In genomic region chr11:75582935-75583709, GRCh38 we compare ENCODE assay signal across 8 cellular contexts. TPM values are rescaled to one million over a fixed set of nuclear protein-coding genes. Genes with fewer than 3 reads are reported as not detected.
DNase-seq lines count a peak whose midpoint lies in the region; ATAC-seq lines count a peak whose summit lies in the region.

No MANE protein-coding gene starts in this region.

- H2BK12ac ChIP-seq in mesenchymal stem cell (ENCODE audit: low read length in 2 of 2) = peak overlapping the region in 1 of 2 experiments; percentile 61

- H3K18ac ChIP-seq in mesenchymal stem cell (ENCODE audit: low read depth in 1 of 2, low read length in 2 of 2) = peak overlapping the region; percentile 97 to 98

- H4K91ac ChIP-seq in mesenchymal stem cell (ENCODE audit: low read length) = peak overlapping the region; percentile 98

- DNase-seq in GM03348 (ENCODE audit: low spot score) (peak; percentile 93), NCI-H526 (lab: John Stamatoyannopoulos, UW) (peak; percentile 38 to 82), mesenchymal stem cell (peak; percentile 84)
- peak; percentile 87 for DNase-seq in activated CD8-positive, alpha-beta memory T cell treated with anti-CD3 and anti-CD28 coated beads for 24 hours
- DNase-seq in stimulated activated naive CD8-positive, alpha-beta T cell treated with anti-CD3 and anti-CD28 coated beads, Interleukin-15, Interleukin-2, amounts not matched to agents 100 U/mL and 50 U/mL, for 24 hours = peak; percentile 78
- DNase-seq in NK-92 treated with Interleukin-12 subunit alpha and Interleukin-12 subunit beta, amount 100 ng/mL, for 24 hours (lab: John Stamatoyannopoulos, UW) = no peak

- H2BK5ac ChIP-seq in mesenchymal stem cell (ENCODE audit: low read depth, low read length, poor library complexity, severe bottlenecking) = peak overlapping the region; percentile 86

- 3% methylated on average over 56 of the region's 67 CpGs for WGBS in mesenchymal stem cell

- H3K27me3 ChIP-seq in endocrine pancreas (ENCODE audit: control insufficient read depth, insufficient read depth, low read length) (no peaks in the 10 kb centered on the region), mesenchymal stem cell (ENCODE audit: control insufficient read depth in 1 of 2, insufficient read depth in 1 of 2, low read length in 2 of 2) (no peaks in the 10 kb centered on the region)

- H3K9ac ChIP-seq in endocrine pancreas (ENCODE audit: control insufficient read depth, insufficient read depth, low read length) (peak overlapping the region; percentile 58), mesenchymal stem cell (ENCODE audit: low read length) (peak overlapping the region; percentile 90)

- H3K4me1 ChIP-seq in endocrine pancreas (ENCODE audit: control insufficient read depth, insufficient read depth, low read length) = no peaks in the 10 kb centered on the region
- H3K4me1 ChIP-seq in mesenchymal stem cell (ENCODE audit: control insufficient read depth, insufficient read depth, low read depth, low read length) = peaks cover 13% of the 10 kb centered on the region

- peak overlapping the region; percentile 93 for H2AFZ ChIP-seq in mesenchymal stem cell (ENCODE audit: low read depth, low read length)

- H3K27ac ChIP-seq in mesenchymal stem cell (ENCODE audit: low read length, poor library complexity, severe bottlenecking) = peak overlapping the region; percentile 79

- H2AK5ac ChIP-seq in mesenchymal stem cell (ENCODE audit: low read length, severe bottlenecking) = peak overlapping the region; percentile 86

- peak overlapping the region; percentile 77 for H2BK120ac ChIP-seq in mesenchymal stem cell (ENCODE audit: low read depth, low read length)

- H3K23ac ChIP-seq in mesenchymal stem cell (ENCODE audit: low read length in 2 of 2) = peak overlapping the region in 1 of 2 experiments; percentile 96

- no peaks in the 10 kb centered on the region for H3K36me3 ChIP-seq in endocrine pancreas (ENCODE audit: control insufficient read depth, insufficient read depth, low read length)
- H3K36me3 ChIP-seq in mesenchymal stem cell (ENCODE audit: control insufficient read depth in 1 of 2, insufficient read depth in 2 of 2, low read depth in 1 of 2, low read length in 2 of 2) = no peaks in the 10 kb centered on the region

- peak overlapping the region; percentile 100 for H4K8ac ChIP-seq in mesenchymal stem cell (ENCODE audit: low read length)

- H3K79me1 ChIP-seq in mesenchymal stem cell (replicated peaks; ENCODE audit: low read length, poor library complexity, severe bottlenecking) = peaks cover 5% of the 10 kb centered on the region

- H3K9me3 ChIP-seq in endocrine pancreas (ENCODE audit: control insufficient read depth, low read length) (no peaks in the 10 kb centered on the region), mesenchymal stem cell (ENCODE audit: control insufficient read depth, low read length) (no peaks in the 10 kb centered on the region)

- peak overlapping the region; percentile 77 for H3K4me2 ChIP-seq in mesenchymal stem cell (ENCODE audit: low read length, poor library complexity, severe bottlenecking)

- ATAC-seq in HG02852 (IDR thresholded peaks at IDR 0.05; ENCODE audit: unreplicated experiment) = peak; percentile 90
- peak; percentile 93 for ATAC-seq in stimulated activated naive CD8-positive, alpha-beta T cell treated with anti-CD3 and anti-CD28 coated beads, Interleukin-15, Interleukin-2, amounts not matched to agents 100 U/mL and 50 U/mL, for 24 hours

- peak overlapping the region; percentile 60 for H2BK15ac ChIP-seq in mesenchymal stem cell (ENCODE audit: low read depth, poor library complexity, severe bottlenecking)

- H3K4ac ChIP-seq in mesenchymal stem cell (ENCODE audit: low read depth in 1 of 2, low read length in 2 of 2) = peak overlapping the region; percentile 99

- peak overlapping the region; percentile 94 to 99 for H3K14ac ChIP-seq in mesenchymal stem cell (ENCODE audit: low read length in 2 of 2)

- H3K4me3 ChIP-seq in endocrine pancreas (ENCODE audit: control insufficient read depth, insufficient read depth, low read length) (peak overlapping the region; percentile 60), mesenchymal stem cell (ENCODE audit: insufficient read depth in 1 of 2, low read depth in 1 of 2, low read length in 2 of 2) (peak overlapping the region; percentile 76 to 80)

RNA-seq across cellular contexts. Expression of gene SERPINH1, which starts 21.1 kb away (rescaled TPM):
- 896 TPM for polyA plus RNA-seq in mesenchymal stem cell (2013, experiment 1 of 2)
- 870 TPM for polyA plus RNA-seq in mesenchymal stem cell (2013, experiment 2 of 2)

RNA-seq across cellular contexts. Expression of gene GDPD5, which starts 57.4 kb away (rescaled TPM):
- 1.8 TPM for polyA plus RNA-seq in mesenchymal stem cell (2013, experiment 1 of 2)
- 1.4 TPM for polyA plus RNA-seq in mesenchymal stem cell (2013, experiment 2 of 2)
